ENCODE assay signal across 13 cellular contexts in genomic region chr1:39170731-39171375, GRCh38. TPM values are rescaled to one million over a fixed set of nuclear protein-coding genes. Genes with fewer than 3 reads are reported as not detected.
DNase-seq lines count a peak whose midpoint lies in the region; ATAC-seq, FAIRE-seq and TF ChIP-seq lines count a peak whose summit lies in the region.
"Had no signal": no experiment of that assay in that cellular context is flagged by ENCODE, and none has a peak within 500 bp of the region (broad histone marks: within the 10 kb centered on the region; RNA-seq: fewer than 3 reads in every experiment).

No MANE protein-coding gene starts in this region.

- ATAC-seq in CD8-positive, alpha-beta T cell, result no peak
- ATAC-seq: stimulated activated memory B cell treated with anti-CD40 and anti-IgM and Interleukin-4, amounts not matched to agents 10 μg/mL and 1 μg/mL and 100 μg/mL, for 72 hours had no signal

- POLR2A ChIA-PET in HEK293 (lab: Yijun Ruan, JAX), result interaction anchor here (1.1 kb wide), 1 partner anchor 13 kb away, joined by 3 read pairs; no protein-coding TSS in a partner anchor
- POLR2A ChIA-PET in CD8-positive, alpha-beta T cell (lab: Charles Lee), result no interaction called here

- peak; percentile 46 for DNase-seq in NCI-H345 treated with DMSO at 0.1 percent for 48 hours (lab: John Stamatoyannopoulos, UW; ENCODE audit: unreplicated experiment)
- DNase-seq in endothelial cell (ENCODE audit: low spot score), result no peak
- DNase-seq in skeletal muscle cell (ENCODE audit: low read depth), result peak; percentile 47
- DNase-seq in activated naive CD4-positive, alpha-beta T cell treated with anti-CD3 and anti-CD28 coated beads, Interleukin-2, amount 50 U/mL, for 16 hours, result no peak
- DNase-seq in UCSD-AML1 (lab: John Stamatoyannopoulos, UW; ENCODE audit: unreplicated experiment), result no peak
- DNase-seq in CD8-positive, alpha-beta T cell, result no peak
- no peak for DNase-seq in H54 (ENCODE audit: insufficient read length, low spot score)
- DNase-seq: activated gamma-delta T cell; effector CD4-positive, alpha-beta T cell; GF-D8; right lobe of liver had no signal

- intact Hi-C loops in CD8-positive, alpha-beta T cell (cut with DNase I, micrococcal nuclease), result no loop called here

- H3K36me3 Mint-ChIP-seq in endothelial cell (ENCODE audit: low read depth, unreplicated experiment), result peaks cover 4% of the 10 kb centered on the region
- no peaks in the 10 kb centered on the region for H3K36me3 Mint-ChIP-seq in CD8-positive, alpha-beta T cell
- H3K36me3 Mint-ChIP-seq: stimulated activated memory B cell treated with anti-CD40 and anti-IgM and Interleukin-4, amounts not matched to agents 10 μg/mL and 1 μg/mL and 100 μg/mL, for 72 hours had no signal

- H3K27ac ChIP-seq in HEK293 (ENCODE audit: extremely low read depth, low read depth, low read length), result no peak overlapping the region
- H3K27ac ChIP-seq in CD8-positive, alpha-beta T cell (ENCODE audit: low read depth, low read length), result no peak overlapping the region

- no peaks in the 10 kb centered on the region for H3K9me3 ChIP-seq in HEK293 (ENCODE audit: control insufficient read depth, insufficient read depth, low read depth, low read length)
- no peaks in the 10 kb centered on the region for H3K9me3 ChIP-seq in CD8-positive, alpha-beta T cell (ENCODE audit: low read length)
- H3K9me3 ChIP-seq: right lobe of liver had no signal

- no peak overlapping the region for H3K4me3 Mint-ChIP-seq in endothelial cell (ENCODE audit: unreplicated experiment)
- no peak overlapping the region for H3K4me3 Mint-ChIP-seq in CD8-positive, alpha-beta T cell
- H3K4me3 Mint-ChIP-seq: stimulated activated memory B cell treated with anti-CD40 and anti-IgM and Interleukin-4, amounts not matched to agents 10 μg/mL and 1 μg/mL and 100 μg/mL, for 72 hours had no signal

- H3K27me3 Mint-ChIP-seq in endothelial cell (ENCODE audit: unreplicated experiment), result peaks cover 4% of the 10 kb centered on the region
- no peaks in the 10 kb centered on the region for H3K27me3 Mint-ChIP-seq in CD8-positive, alpha-beta T cell (ENCODE audit: low read depth)
- H3K27me3 Mint-ChIP-seq: stimulated activated memory B cell treated with anti-CD40 and anti-IgM and Interleukin-4, amounts not matched to agents 10 μg/mL and 1 μg/mL and 100 μg/mL, for 72 hours had no signal

- no peaks in the 10 kb centered on the region for H3K27me3 ChIP-seq in CD8-positive, alpha-beta T cell (ENCODE audit: insufficient read depth, low read length)
- H3K27me3 ChIP-seq: right lobe of liver had no signal

- peaks cover 67% of the 10 kb centered on the region for H3K4me1 Mint-ChIP-seq in endothelial cell (ENCODE audit: unreplicated experiment)
- no peaks in the 10 kb centered on the region for H3K4me1 Mint-ChIP-seq in CD8-positive, alpha-beta T cell (ENCODE audit: low read depth)
- H3K4me1 Mint-ChIP-seq: stimulated activated memory B cell treated with anti-CD40 and anti-IgM and Interleukin-4, amounts not matched to agents 10 μg/mL and 1 μg/mL and 100 μg/mL, for 72 hours had no signal

- H3K27ac Mint-ChIP-seq in endothelial cell (ENCODE audit: unreplicated experiment), result peak overlapping the region; percentile 61
- no peak overlapping the region for H3K27ac Mint-ChIP-seq in CD8-positive, alpha-beta T cell
- H3K27ac Mint-ChIP-seq: stimulated activated memory B cell treated with anti-CD40 and anti-IgM and Interleukin-4, amounts not matched to agents 10 μg/mL and 1 μg/mL and 100 μg/mL, for 72 hours had no signal

- no peak for FAIRE-seq in H54 (lab: Jason Lieb, UNC)

- TF ChIP-seq POLR2A in H54 (IDR thresholded peaks at IDR 0.05; ENCODE audit: low read depth, low read length), result no peak

- H3K9me3 Mint-ChIP-seq in endothelial cell (ENCODE audit: unreplicated experiment), result no peaks in the 10 kb centered on the region
- no peaks in the 10 kb centered on the region for H3K9me3 Mint-ChIP-seq in CD8-positive, alpha-beta T cell
- H3K9me3 Mint-ChIP-seq: stimulated activated memory B cell treated with anti-CD40 and anti-IgM and Interleukin-4, amounts not matched to agents 10 μg/mL and 1 μg/mL and 100 μg/mL, for 72 hours had no signal

- no peak for TF ChIP-seq CTCF in HEK293 (tag by site-specific recombination; IDR thresholded peaks at IDR 0.05)
- no peak for TF ChIP-seq CTCF in endothelial cell (IDR thresholded peaks at IDR 0.05; ENCODE audit: unreplicated experiment)
- TF ChIP-seq CTCF in CD8-positive, alpha-beta T cell (IDR thresholded peaks at IDR 0.05), result no peak

- peaks cover 12% of the 10 kb centered on the region for H3K4me1 ChIP-seq in HEK293 (ENCODE audit: control insufficient read depth, insufficient read depth, low read length)
- H3K4me1 ChIP-seq in CD8-positive, alpha-beta T cell (ENCODE audit: insufficient read depth, low read length), result no peaks in the 10 kb centered on the region

- H3K4me3 ChIP-seq in HEK293 (ENCODE audit: low read depth, low read length) (no peak overlapping the region), skeletal muscle cell (ENCODE audit: low read depth, low read length) (no peak overlapping the region)
- no peak overlapping the region for H3K4me3 ChIP-seq in CD8-positive, alpha-beta T cell (ENCODE audit: low read depth, low read length)
- H3K4me3 ChIP-seq: right lobe of liver had no signal

- CTCF ChIA-PET in HEK293 (lab: Yijun Ruan, JAX), result interaction anchor here (0.6 to 1.1 kb wide), 6 partner anchors 9 to 520 kb away, joined by 3 read pairs; no protein-coding TSS in a partner anchor
- CTCF ChIA-PET in CD8-positive, alpha-beta T cell (lab: Charles Lee), result interaction anchor here (0.7 to 1.0 kb wide), 2 partner anchors 87 to 405 kb away, joined by 3 to 4 read pairs; no protein-coding TSS in a partner anchor

- no peaks in the 10 kb centered on the region for H3K36me3 ChIP-seq in HEK293 (ENCODE audit: control insufficient read depth in 2 of 2, insufficient read depth in 1 of 2, low read length in 2 of 2)
- H3K36me3 ChIP-seq in CD8-positive, alpha-beta T cell (ENCODE audit: insufficient read depth, low read length), result no peaks in the 10 kb centered on the region
- H3K36me3 ChIP-seq: right lobe of liver had no signal

TF ChIP-seq in HEK293, 187 proteins besides CTCF, POLR2A, EP300 and RAD21 (continues in another document):
- 0 out of 2 replicates have a peak, but pooled peaks have one; percentile 16 for TF ChIP-seq ZNF596 (tag by site-specific recombination; IDR thresholded peaks at IDR 0.05)
- peak; percentile 53 for TF ChIP-seq ZIC2 (tag by site-specific recombination; IDR thresholded peaks at IDR 0.05)
- peak; percentile 99 for TF ChIP-seq ZSCAN30 (tag by site-specific recombination; IDR thresholded peaks at IDR 0.05)
- no peak for TF ChIP-seq HOXC10 (CRISPR knock-in tag; IDR thresholded peaks at IDR 0.05)
- TF ChIP-seq ZNF670 (tag by site-specific recombination; IDR thresholded peaks at IDR 0.05; ENCODE audit: low read depth), result no peak
- TF ChIP-seq OSR2 (tag by site-specific recombination; IDR thresholded peaks at IDR 0.05), result peak; percentile 72
- peak; percentile 85 for TF ChIP-seq ZSCAN4 (tag by site-specific recombination; IDR thresholded peaks at IDR 0.05)
- no peak for TF ChIP-seq SALL2 (tag by site-specific recombination; IDR thresholded peaks at IDR 0.05; ENCODE audit: borderline replicate concordance)
- no peak for TF ChIP-seq OVOL3 (tag by site-specific recombination; IDR thresholded peaks at IDR 0.05)
- TF ChIP-seq IKZF3 (tag by site-specific recombination; IDR thresholded peaks at IDR 0.05), result peak; percentile 75
- peak; percentile 78; the same call in 1 of the 2 replicates for TF ChIP-seq MZF1 (tag by site-specific recombination; IDR thresholded peaks at IDR 0.05; ENCODE audit: borderline replicate concordance)
- 0 out of 2 replicates have a peak, but pooled peaks have one; percentile 21 for TF ChIP-seq ZEB2 (tag by site-specific recombination; IDR thresholded peaks at IDR 0.05)
- no peak for TF ChIP-seq ZNF184 (tag by site-specific recombination; IDR thresholded peaks at IDR 0.05)
- no peak for TF ChIP-seq ZNF26 (tag by site-specific recombination; IDR thresholded peaks at IDR 0.05)
- 0 out of 2 replicates have a peak, but pooled peaks have one; percentile 29 for TF ChIP-seq ZNF341 (tag by site-specific recombination; IDR thresholded peaks at IDR 0.05; ENCODE audit: low read depth)
- 0 out of 2 replicates have a peak, but pooled peaks have one; percentile 21 for TF ChIP-seq ZBTB6 (tag by site-specific recombination; IDR thresholded peaks at IDR 0.05)

RNA-seq across cellular contexts. Expression of gene MACF1, which starts 33.6 kb away (rescaled TPM):
- 511 TPM for total RNA-seq in endothelial cell (ENCODE audit: unreplicated experiment)
- total RNA-seq in CD8-positive, alpha-beta T cell, result 100 to 1,000 TPM; 184 to 193 TPM

Comparison
In these comparisons a context has a peak if more than half of its experiments do, and no peak if none do; other contexts are left out.
1. DNase-seq: peak in NCI-H345 treated with DMSO at 0.1 percent for 48 hours (single experiment) and skeletal muscle cell (single experiment); none in endothelial cell (single experiment), activated naive CD4-positive, alpha-beta T cell treated with anti-CD3 and anti-CD28 coated beads, Interleukin-2, amount 50 U/mL, for 16 hours (single experiment), UCSD-AML1 (single experiment), CD8-positive, alpha-beta T cell (0 of 7) and H54 (single experiment).